Comparison of ENCODE assay signal across 18 cellular contexts in the genomic region with DNA sequence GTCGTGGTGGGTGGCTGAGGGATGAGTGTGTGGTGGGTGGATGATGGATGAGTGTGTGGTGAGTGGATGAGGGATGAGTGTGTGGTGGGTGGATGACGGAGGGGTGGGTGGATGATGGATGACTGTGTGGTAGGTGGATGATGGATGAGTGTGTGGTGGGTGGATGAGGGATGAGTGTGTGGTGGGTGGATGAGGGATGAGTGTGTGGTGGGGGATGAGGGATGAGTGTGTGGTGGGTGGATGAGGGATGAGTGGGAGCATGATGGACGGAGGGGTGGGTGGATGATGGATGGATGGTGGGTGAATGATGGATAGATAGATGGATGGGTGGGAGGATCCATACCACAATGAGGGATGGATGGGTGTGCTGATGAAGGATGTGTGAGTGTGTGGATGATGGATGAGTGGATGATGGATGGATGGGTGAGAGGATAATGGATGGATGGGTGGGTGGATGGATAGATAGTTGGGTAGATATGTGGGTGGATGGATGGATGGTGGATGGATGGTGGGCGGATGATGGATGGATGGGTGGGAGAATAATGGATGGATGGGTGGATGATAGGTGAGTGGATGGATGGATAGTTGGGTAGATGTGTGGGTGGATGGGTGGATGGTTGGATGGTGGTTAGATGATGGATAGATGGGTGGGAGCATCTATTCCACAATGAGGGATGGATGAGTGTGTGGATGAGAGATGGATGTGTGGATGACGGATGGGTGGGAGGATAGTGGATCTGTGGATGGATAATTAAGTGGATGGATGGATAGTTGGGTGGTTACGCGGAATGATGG.
"Had no signal": no experiment of that assay in that cellular context is flagged by ENCODE, and none has a peak within 500 bp of the region (broad histone marks: within the 10 kb centered on the region; RNA-seq: fewer than 3 reads in every experiment).

No MANE protein-coding gene starts in this region.

- H3K9me3 Mint-ChIP-seq: activated CD4-positive, alpha-beta T cell treated with anti-CD3 and anti-CD28 coated beads, Interleukin-2, amount 10 ng/mL, durations not matched to agents 7 days and 5 days; activated naive CD4-positive, alpha-beta T cell treated with anti-CD3 and anti-CD28 coated beads, Interleukin-2, amount 50 U/mL, for 24 hours; stimulated activated naive CD8-positive, alpha-beta T cell treated with anti-CD3 and anti-CD28 coated beads, Interleukin-15, Interleukin-2, amounts not matched to agents 100 ng/mL and 50 ng/mL, for 24 hours; type B pancreatic cell; WTC11 had no signal

- H3K4me3 ChIP-seq: adrenal gland, esophagus squamous epithelium, sigmoid colon, spleen, suprapubic skin had no signal

- ATAC-seq: activated CD8-positive, alpha-beta memory T cell treated with anti-CD3 and anti-CD28 coated beads, Interleukin-2, amount 10 ng/mL, durations not matched to agents 7 days and 5 days; T-helper 17 cell; WTC11 had no signal

- FAIRE-seq: endothelial cell of umbilical vein, TTC549 had no signal

- H3K4me3 Mint-ChIP-seq: activated CD4-positive, alpha-beta T cell treated with anti-CD3 and anti-CD28 coated beads, Interleukin-2, amount 10 ng/mL, durations not matched to agents 7 days and 5 days; activated CD8-positive, alpha-beta memory T cell treated with anti-CD3 and anti-CD28 coated beads, Interleukin-2, amount 10 ng/mL, durations not matched to agents 7 days and 5 days; activated naive CD4-positive, alpha-beta T cell treated with anti-CD3 and anti-CD28 coated beads, Interleukin-2, amount 50 U/mL, for 24 hours; nephron progenitor cell; stimulated activated naive CD8-positive, alpha-beta T cell treated with anti-CD3 and anti-CD28 coated beads, Interleukin-15, Interleukin-2, amounts not matched to agents 100 ng/mL and 50 ng/mL, for 24 hours; T-helper 17 cell; type B pancreatic cell; WTC11 had no signal

- H3K27ac Mint-ChIP-seq: activated CD4-positive, alpha-beta T cell treated with anti-CD3 and anti-CD28 coated beads, Interleukin-2, amount 10 ng/mL, durations not matched to agents 7 days and 5 days; activated CD8-positive, alpha-beta memory T cell treated with anti-CD3 and anti-CD28 coated beads, Interleukin-2, amount 10 ng/mL, durations not matched to agents 7 days and 5 days; activated naive CD4-positive, alpha-beta T cell treated with anti-CD3 and anti-CD28 coated beads, Interleukin-2, amount 50 U/mL, for 24 hours; nephron progenitor cell; stimulated activated naive CD8-positive, alpha-beta T cell treated with anti-CD3 and anti-CD28 coated beads, Interleukin-15, Interleukin-2, amounts not matched to agents 100 ng/mL and 50 ng/mL, for 24 hours; T-helper 17 cell; type B pancreatic cell; WTC11 had no signal

- H3K27me3 ChIP-seq: adrenal gland, esophagus squamous epithelium, sigmoid colon, spleen, suprapubic skin had no signal

- H3K27me3 Mint-ChIP-seq: activated CD4-positive, alpha-beta T cell treated with anti-CD3 and anti-CD28 coated beads, Interleukin-2, amount 10 ng/mL, durations not matched to agents 7 days and 5 days; activated CD8-positive, alpha-beta memory T cell treated with anti-CD3 and anti-CD28 coated beads, Interleukin-2, amount 10 ng/mL, durations not matched to agents 7 days and 5 days; activated naive CD4-positive, alpha-beta T cell treated with anti-CD3 and anti-CD28 coated beads, Interleukin-2, amount 50 U/mL, for 24 hours; stimulated activated naive CD8-positive, alpha-beta T cell treated with anti-CD3 and anti-CD28 coated beads, Interleukin-15, Interleukin-2, amounts not matched to agents 100 ng/mL and 50 ng/mL, for 24 hours; T-helper 17 cell had no signal

- H3K4me1 ChIP-seq: adrenal gland, esophagus squamous epithelium, sigmoid colon had no signal

- H3K36me3 ChIP-seq: adrenal gland had no signal

- DNase-seq: activated CD4-positive, alpha-beta T cell treated with anti-CD3 and anti-CD28 coated beads, Interleukin-2, amount 10 ng/mL, durations not matched to agents 7 days and 5 days; activated CD8-positive, alpha-beta memory T cell treated with anti-CD3 and anti-CD28 coated beads, Interleukin-2, amount 10 ng/mL, durations not matched to agents 7 days and 5 days; activated T-cell treated with anti-CD3 and anti-CD28 coated beads, Interleukin-2, amount 50 U/mL, for 1 hour; cortex of kidney; effector CD4-positive, alpha-beta T cell; esophagus squamous epithelium; nephron progenitor cell; sigmoid colon; spleen; T-helper 17 cell had no signal

- H3K27ac ChIP-seq: adrenal gland, esophagus squamous epithelium, sigmoid colon, suprapubic skin had no signal

- H3K36me3 Mint-ChIP-seq: type B pancreatic cell, WTC11 had no signal
